ENCODE assay signal across 18 cellular contexts in the genomic region with DNA sequence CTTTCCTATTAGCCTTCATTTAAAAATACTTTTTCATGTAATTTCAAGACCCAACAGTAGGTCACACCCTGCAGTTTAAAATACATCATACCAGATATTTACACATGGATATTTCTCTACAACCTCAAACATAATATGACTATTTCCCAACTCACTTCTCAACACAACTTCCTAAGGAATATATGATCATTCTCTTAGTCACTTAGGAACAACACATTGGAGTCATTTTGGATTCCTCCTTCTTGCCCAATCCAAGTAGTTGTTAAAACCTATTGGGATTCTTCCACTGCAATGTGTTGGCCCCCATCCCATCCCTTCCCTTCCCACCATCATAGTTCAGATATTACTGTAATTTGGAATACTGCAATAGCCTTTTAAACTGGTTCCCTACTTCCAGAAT.
DNase-seq lines count a peak whose midpoint lies in the region; ATAC-seq and TF ChIP-seq lines count a peak whose summit lies in the region.
"Had no signal": no experiment of that assay in that cellular context is flagged by ENCODE, and none has a peak within 500 bp of the region (broad histone marks: within the 10 kb centered on the region; RNA-seq: fewer than 3 reads in every experiment).

No MANE protein-coding gene starts in this region.

- peak in 3 of 4 donors; percentile 41 for ATAC-seq in psoas muscle
- ATAC-seq: K562 had no signal

- H3K4me3 ChIP-seq in fibroblast of pulmonary artery (replicated peaks; ENCODE audit: low read depth, low read length), result no peak overlapping the region
- no peak overlapping the region for H3K4me3 ChIP-seq in psoas muscle
- H3K4me3 ChIP-seq in brain microvascular endothelial cell (ENCODE audit: low read depth, low read length), result no peak overlapping the region
- H3K4me3 ChIP-seq: K562, tibial artery had no signal

- H3K27me3 ChIP-seq in psoas muscle (ENCODE audit: insufficient read depth in 3 of 3, low read length in 2 of 3), result no peaks in the 10 kb centered on the region
- no peaks in the 10 kb centered on the region for H3K27me3 ChIP-seq in brain microvascular endothelial cell (replicated peaks)
- H3K27me3 ChIP-seq: tibial artery had no signal

- H3K36me3 ChIP-seq in psoas muscle (ENCODE audit: insufficient read depth in 1 of 2, low read depth in 1 of 2), result no peaks in the 10 kb centered on the region
- H3K36me3 ChIP-seq in brain microvascular endothelial cell (replicated peaks), result no peaks in the 10 kb centered on the region
- H3K36me3 ChIP-seq: tibial artery had no signal

- peaks cover 26% of the 10 kb centered on the region for H3K4me1 Mint-ChIP-seq in nephron progenitor cell

- peaks cover 3% of the 10 kb centered on the region for H3K36me3 Mint-ChIP-seq in nephron progenitor cell (ENCODE audit: low read depth)
- H3K36me3 Mint-ChIP-seq: activated naive CD8-positive, alpha-beta T cell had no signal

- intact Hi-C loops in psoas muscle (cut with DNase I), result no loop called here

- H3K4me1 ChIP-seq in psoas muscle, result peaks cover 17% of the 10 kb centered on the region

- peak; percentile 3 for TF ChIP-seq CTCF in fibroblast of pulmonary artery (IDR thresholded peaks at IDR 0.05; ENCODE audit: low read length, missing control alignments)
- no peak for TF ChIP-seq CTCF in psoas muscle (IDR thresholded peaks at IDR 0.05)
- no peak for TF ChIP-seq CTCF in nephron progenitor cell (IDR thresholded peaks at IDR 0.05)
- no peak for TF ChIP-seq CTCF in brain microvascular endothelial cell (IDR thresholded peaks at IDR 0.05; ENCODE audit: low read depth, low read length, missing control alignments)

- peaks cover 3% of the 10 kb centered on the region for H3K9me3 Mint-ChIP-seq in nephron progenitor cell

- H3K27me3 Mint-ChIP-seq in nephron progenitor cell (ENCODE audit: low read depth, poor library complexity), result no peaks in the 10 kb centered on the region
- H3K27me3 Mint-ChIP-seq: activated naive CD8-positive, alpha-beta T cell; progenitor cell of endocrine pancreas had no signal

- H3K27ac ChIP-seq in psoas muscle (no peak overlapping the region), brain microvascular endothelial cell (no peak overlapping the region)
- H3K27ac ChIP-seq: C4-2B, tibial artery had no signal

- DNase-seq in AG20443 (ENCODE audit: low spot score) (peak; percentile 80), RKO (ENCODE audit: low spot score) (peak; percentile 20), fibroblast of pulmonary artery (ENCODE audit: low read depth) (peak; percentile 93), psoas muscle (peak in 1 of 2 donors; percentile 55), NCI-H2107 treated with DMSO at 0.1 percent for 48 hours (lab: John Stamatoyannopoulos, UW; ENCODE audit: unreplicated experiment) (no peak), nephron progenitor cell (no peak), globus pallidus (ENCODE audit: low spot score) (no peak), brain microvascular endothelial cell (no peak)
- DNase-seq: activated CD4-positive, alpha-beta T cell treated with anti-CD3 and anti-CD28 coated beads for 1 hour; DMS79 treated with DMSO at 0.1 percent for 48 hours; NCI-H1417 treated with DMSO at 0.1 percent for 48 hours; NCI-H510A treated with DMSO at 0.1 percent for 48 hours; stimulated activated CD4-positive, alpha-beta T cell treated with anti-CD3 and anti-CD28 coated beads, Interleukin-1b, Interleukin-23, amount 100 ng/mL, for 48 hours had no signal

- in situ Hi-C loops in brain microvascular endothelial cell (cut with HindIII; ENCODE audit: low pct_ligation_motif_present, low sequenced_read_pairs), result no loop called here

- no peaks in the 10 kb centered on the region for H3K9me3 ChIP-seq in psoas muscle
- H3K9me3 ChIP-seq: tibial artery had no signal

- no peak overlapping the region for H3K4me3 Mint-ChIP-seq in nephron progenitor cell
- H3K4me3 Mint-ChIP-seq: activated naive CD8-positive, alpha-beta T cell had no signal

- H3K27ac Mint-ChIP-seq in nephron progenitor cell, result no peak overlapping the region
- H3K27ac Mint-ChIP-seq: activated naive CD8-positive, alpha-beta T cell; progenitor cell of endocrine pancreas had no signal

Comparison
In these comparisons a context has a peak if more than half of its experiments do, and no peak if none do; other contexts are left out.
1. DNase-seq: peak in AG20443 (single experiment), RKO (single experiment) and fibroblast of pulmonary artery (single experiment); none in NCI-H2107 treated with DMSO at 0.1 percent for 48 hours (single experiment), nephron progenitor cell (single experiment), globus pallidus (single experiment) and brain microvascular endothelial cell (single experiment).